In the genomic region with DNA sequence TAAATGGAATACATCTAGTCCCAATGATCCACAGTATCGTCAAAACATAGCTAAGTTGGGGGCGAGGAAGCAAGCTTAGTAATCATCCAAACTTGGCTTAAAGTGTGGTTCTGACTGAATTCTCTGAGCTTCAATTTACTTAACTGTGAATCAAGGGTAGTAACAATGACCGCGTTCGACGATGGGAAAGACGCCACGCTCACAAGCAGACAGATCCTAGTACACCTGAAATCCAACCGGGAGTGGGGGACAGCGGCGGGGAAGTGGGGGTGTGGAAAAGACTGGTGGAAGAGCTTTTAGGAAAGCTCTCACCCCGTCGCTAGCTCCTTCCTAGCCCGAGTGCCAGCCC, we compare ENCODE assay signal across 8 cellular contexts. TPM values are rescaled to one million over a fixed set of nuclear protein-coding genes. Genes with fewer than 3 reads are reported as not detected.
DNase-seq lines count a peak whose midpoint lies in the region; ATAC-seq and TF ChIP-seq lines count a peak whose summit lies in the region.

No MANE protein-coding gene starts in this region.

- H4K20me1 ChIP-seq in SK-N-SH (ENCODE audit: insufficient read depth): peaks cover 10% of the 10 kb centered on the region; the same call in 1 of the 2 replicates

- POLR2A ChIA-PET in SK-N-SH (lab: Yijun Ruan, JAX): interaction anchor here (1.0 to 1.8 kb wide), 3 partner anchors 104 to 450 kb away, joined by 4 to 9 read pairs (median 6); a partner anchor contains a TSS

- no peak for TF ChIP-seq EP300 in SK-N-SH (IDR thresholded peaks at IDR 0.05; ENCODE audit: borderline replicate concordance in 1 of 2, low read depth in 1 of 2, low read length in 1 of 2)
- TF ChIP-seq EP300 in sigmoid colon (IDR thresholded peaks at IDR 0.05): no peak

- H3K4me1 ChIP-seq in SK-N-SH (ENCODE audit: control insufficient read depth in 1 of 2, insufficient read depth in 2 of 2, low read depth in 1 of 2, low read length in 1 of 2) (peaks cover 0 to 4% of the 10 kb centered on the region in 2 experiments; a peak in 2 of 4 replicates), sigmoid colon (peaks cover 0 to 27% (median 17%) of the 10 kb centered on the region in 4 donors)

- H3K27me3 ChIP-seq in SK-N-SH (ENCODE audit: insufficient read depth) (no peaks in the 10 kb centered on the region), sigmoid colon (no peaks in the 10 kb centered on the region)

- no peak for TF ChIP-seq RAD21 in SK-N-SH (IDR thresholded peaks at IDR 0.05; ENCODE audit: low read length)

- peak overlapping the region; percentile 80 for H3K9ac ChIP-seq in SK-N-SH

- peak; percentile 15 for ATAC-seq in GM21723 (IDR thresholded peaks at IDR 0.05; ENCODE audit: unreplicated experiment)

- TF ChIP-seq CTCF in C4-2B (conservative IDR thresholded peaks at IDR 0.05) (no peak), SK-N-SH (IDR thresholded peaks at IDR 0.05) (no peak), fibroblast of pulmonary artery (IDR thresholded peaks at IDR 0.05; ENCODE audit: low read length, missing control alignments) (no peak), sigmoid colon (IDR thresholded peaks at IDR 0.05) (no peak)

- peak overlapping the region; percentile 59 for H3K4me2 ChIP-seq in SK-N-SH

- no peak for DNase-seq in SK-N-SH
- DNase-seq in fibroblast of pulmonary artery (ENCODE audit: low read depth): no peak
- no peak for DNase-seq in sigmoid colon
- DNase-seq in H4 (ENCODE audit: low spot score): no peak
- DNase-seq in NOMO-1 treated with dmso at 0.1 percent for 144 hours (lab: John Stamatoyannopoulos, UW; ENCODE audit: unreplicated experiment): no peak
- DNase-seq in NK-92 (lab: John Stamatoyannopoulos, UW; ENCODE audit: unreplicated experiment): no peak

- H3K4me3 ChIP-seq in SK-N-SH (ENCODE audit: low read depth in 2 of 2, low read length in 1 of 2) (peak overlapping the region; percentile 75 to 89), fibroblast of pulmonary artery (replicated peaks; ENCODE audit: low read depth, low read length) (peak overlapping the region; percentile 95), sigmoid colon (peak overlapping the region; percentile 57 to 78 (median 69))

- WGBS in SK-N-SH (ENCODE audit: low lambda C conversion rate): 2% methylated on average over 13 of the region's 14 CpGs
- 0 to 1% methylated on average over 14 of the region's 14 CpGs for WGBS in sigmoid colon, 2 donors

- TF ChIP-seq POLR2A in sigmoid colon (IDR thresholded peaks at IDR 0.05): no peak

- H3K36me3 ChIP-seq in SK-N-SH (replicated peaks in 1 of 2; ENCODE audit: control insufficient read depth in 1 of 2, insufficient read depth in 2 of 2, low read length in 1 of 2): peaks cover 0 to 6% of the 10 kb centered on the region in 2 experiments
- H3K36me3 ChIP-seq in sigmoid colon: no peaks in the 10 kb centered on the region

- intact Hi-C loops in sigmoid colon (cut with DNase I): no loop called here

- H3K9me2 ChIP-seq in SK-N-SH: no peaks in the 10 kb centered on the region

- peak overlapping the region; percentile 98 for H2AFZ ChIP-seq in SK-N-SH (ENCODE audit: low read depth)

- H3F3A ChIP-seq in SK-N-SH (replicated peaks; ENCODE audit: insufficient read depth): no peaks in the 10 kb centered on the region

- H3K27ac ChIP-seq in C4-2B (peak overlapping the region; percentile 79), SK-N-SH (ENCODE audit: low read depth in 2 of 2, low read length in 1 of 2) (peak overlapping the region; percentile 81 to 92), sigmoid colon (peak overlapping the region; percentile 80 to 92 (median 87))

- H3K79me2 ChIP-seq in SK-N-SH (ENCODE audit: insufficient read depth): peaks cover 51% of the 10 kb centered on the region

- H3K9me3 ChIP-seq in SK-N-SH (no peaks in the 10 kb centered on the region), sigmoid colon (no peaks in the 10 kb centered on the region)

- CTCF ChIA-PET in SK-N-SH (lab: Yijun Ruan, JAX): interaction anchor here (0.7 to 1.1 kb wide), 2 partner anchors 8 to 170 kb away, joined by 3 read pairs; a partner anchor contains a TSS

TF ChIP-seq in SK-N-SH, 30 proteins besides CTCF, POLR2A, EP300 and RAD21:
- TF ChIP-seq RCOR1 (IDR thresholded peaks at IDR 0.05; ENCODE audit: low read length) (no peak), TEAD4 (IDR thresholded peaks at IDR 0.05; ENCODE audit: borderline replicate concordance, insufficient read depth) (no peak), JUND (IDR thresholded peaks at IDR 0.05) (no peak), MEF2A (IDR thresholded peaks at IDR 0.05; ENCODE audit: borderline replicate concordance, low read depth) (no peak), ELF1 (IDR thresholded peaks at IDR 0.05) (no peak), YY1 (IDR thresholded peaks at IDR 0.05; ENCODE audit: low read depth) (no peak), NRF1 (IDR thresholded peaks at IDR 0.05; ENCODE audit: low read depth, low read length) (no peak), FOXM1 (IDR thresholded peaks at IDR 0.05; ENCODE audit: low read depth) (no peak), GATA2 (CRISPR knock-in tag; IDR thresholded peaks at IDR 0.05) (no peak), MXI1 (IDR thresholded peaks at IDR 0.05; ENCODE audit: low read depth, low read length) (no peak), GABPA (IDR thresholded peaks at IDR 0.05; ENCODE audit: low read depth) (no peak), TCF12 (IDR thresholded peaks at IDR 0.05) (no peak), RFX5 (IDR thresholded peaks at IDR 0.05; ENCODE audit: low read length) (no peak), SMC3 (IDR thresholded peaks at IDR 0.05; ENCODE audit: low read depth, low read length) (no peak)
- TF ChIP-seq, protein P1, sequence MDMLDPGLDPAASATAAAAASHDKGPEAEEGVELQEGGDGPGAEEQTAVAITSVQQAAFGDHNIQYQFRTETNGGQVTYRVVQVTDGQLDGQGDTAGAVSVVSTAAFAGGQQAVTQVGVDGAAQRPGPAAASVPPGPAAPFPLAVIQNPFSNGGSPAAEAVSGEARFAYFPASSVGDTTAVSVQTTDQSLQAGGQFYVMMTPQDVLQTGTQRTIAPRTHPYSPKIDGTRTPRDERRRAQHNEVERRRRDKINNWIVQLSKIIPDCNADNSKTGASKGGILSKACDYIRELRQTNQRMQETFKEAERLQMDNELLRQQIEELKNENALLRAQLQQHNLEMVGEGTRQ (IDR thresholded peaks at IDR 0.05; ENCODE audit: borderline replicate concordance, low read depth, low read length): no peak
- TF ChIP-seq, protein P2, sequence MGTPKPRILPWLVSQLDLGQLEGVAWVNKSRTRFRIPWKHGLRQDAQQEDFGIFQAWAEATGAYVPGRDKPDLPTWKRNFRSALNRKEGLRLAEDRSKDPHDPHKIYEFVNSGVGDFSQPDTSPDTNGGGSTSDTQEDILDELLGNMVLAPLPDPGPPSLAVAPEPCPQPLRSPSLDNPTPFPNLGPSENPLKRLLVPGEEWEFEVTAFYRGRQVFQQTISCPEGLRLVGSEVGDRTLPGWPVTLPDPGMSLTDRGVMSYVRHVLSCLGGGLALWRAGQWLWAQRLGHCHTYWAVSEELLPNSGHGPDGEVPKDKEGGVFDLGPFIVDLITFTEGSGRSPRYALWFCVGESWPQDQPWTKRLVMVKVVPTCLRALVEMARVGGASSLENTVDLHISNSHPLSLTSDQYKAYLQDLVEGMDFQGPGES (IDR thresholded peaks at IDR 0.05; ENCODE audit: low read depth, low read length): no peak
- TF ChIP-seq, protein P3, sequence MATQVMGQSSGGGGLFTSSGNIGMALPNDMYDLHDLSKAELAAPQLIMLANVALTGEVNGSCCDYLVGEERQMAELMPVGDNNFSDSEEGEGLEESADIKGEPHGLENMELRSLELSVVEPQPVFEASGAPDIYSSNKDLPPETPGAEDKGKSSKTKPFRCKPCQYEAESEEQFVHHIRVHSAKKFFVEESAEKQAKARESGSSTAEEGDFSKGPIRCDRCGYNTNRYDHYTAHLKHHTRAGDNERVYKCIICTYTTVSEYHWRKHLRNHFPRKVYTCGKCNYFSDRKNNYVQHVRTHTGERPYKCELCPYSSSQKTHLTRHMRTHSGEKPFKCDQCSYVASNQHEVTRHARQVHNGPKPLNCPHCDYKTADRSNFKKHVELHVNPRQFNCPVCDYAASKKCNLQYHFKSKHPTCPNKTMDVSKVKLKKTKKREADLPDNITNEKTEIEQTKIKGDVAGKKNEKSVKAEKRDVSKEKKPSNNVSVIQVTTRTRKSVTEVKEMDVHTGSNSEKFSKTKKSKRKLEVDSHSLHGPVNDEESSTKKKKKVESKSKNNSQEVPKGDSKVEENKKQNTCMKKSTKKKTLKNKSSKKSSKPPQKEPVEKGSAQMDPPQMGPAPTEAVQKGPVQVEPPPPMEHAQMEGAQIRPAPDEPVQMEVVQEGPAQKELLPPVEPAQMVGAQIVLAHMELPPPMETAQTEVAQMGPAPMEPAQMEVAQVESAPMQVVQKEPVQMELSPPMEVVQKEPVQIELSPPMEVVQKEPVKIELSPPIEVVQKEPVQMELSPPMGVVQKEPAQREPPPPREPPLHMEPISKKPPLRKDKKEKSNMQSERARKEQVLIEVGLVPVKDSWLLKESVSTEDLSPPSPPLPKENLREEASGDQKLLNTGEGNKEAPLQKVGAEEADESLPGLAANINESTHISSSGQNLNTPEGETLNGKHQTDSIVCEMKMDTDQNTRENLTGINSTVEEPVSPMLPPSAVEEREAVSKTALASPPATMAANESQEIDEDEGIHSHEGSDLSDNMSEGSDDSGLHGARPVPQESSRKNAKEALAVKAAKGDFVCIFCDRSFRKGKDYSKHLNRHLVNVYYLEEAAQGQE (IDR thresholded peaks at IDR 0.05; ENCODE audit: low read depth, low read length): no peak

RNA-seq across cellular contexts. Expression of a gene that starts 0.4 kb away (rescaled TPM):
- polyA plus RNA-seq in SK-N-SH (2012; rRNA removed) (24.4 and 27.7 TPM in 2 replicates), sigmoid colon (10 to 100 TPM; 65.7 to 90.1 (median 84.6) TPM)
- 42.3 and 65.7 TPM in 2 replicates for polyA plus RNA-seq in SK-N-SH (2012; cell fraction: cytosol; rRNA removed)
- 5.5 and 6.5 TPM in 2 replicates for polyA plus RNA-seq in SK-N-SH (2012; cell fraction: nucleus; rRNA removed)
- 10 to 100 TPM; 16.8 to 33.2 (median 24.3) TPM for total RNA-seq in sigmoid colon
- 73.6 and 82.1 TPM in 2 replicates for total RNA-seq in H4 (2014; rRNA removed; shearing (Covaris generic))

RNA-seq across cellular contexts. Expression of a gene that starts 57.8 kb away (rescaled TPM):
- 12.4 and 20.5 TPM in 2 replicates for polyA plus RNA-seq in SK-N-SH (2012; rRNA removed)
- 17.1 and 19.3 TPM in 2 replicates for polyA plus RNA-seq in SK-N-SH (2012; cell fraction: cytosol; rRNA removed)
- 9.1 and 20.5 TPM in 2 replicates for polyA plus RNA-seq in SK-N-SH (2012; cell fraction: nucleus; rRNA removed)
- 10 to 100 TPM; 26.0 to 44.6 (median 36.9) TPM for total RNA-seq in sigmoid colon
- 10 to 100 TPM; 13.8 to 21.7 (median 18.7) TPM for polyA plus RNA-seq in sigmoid colon
- total RNA-seq in H4 (2014; rRNA removed; shearing (Covaris generic)): 18.5 and 22.5 TPM in 2 replicates
